ENCODE assay signal across 18 cellular contexts in the genomic region with DNA sequence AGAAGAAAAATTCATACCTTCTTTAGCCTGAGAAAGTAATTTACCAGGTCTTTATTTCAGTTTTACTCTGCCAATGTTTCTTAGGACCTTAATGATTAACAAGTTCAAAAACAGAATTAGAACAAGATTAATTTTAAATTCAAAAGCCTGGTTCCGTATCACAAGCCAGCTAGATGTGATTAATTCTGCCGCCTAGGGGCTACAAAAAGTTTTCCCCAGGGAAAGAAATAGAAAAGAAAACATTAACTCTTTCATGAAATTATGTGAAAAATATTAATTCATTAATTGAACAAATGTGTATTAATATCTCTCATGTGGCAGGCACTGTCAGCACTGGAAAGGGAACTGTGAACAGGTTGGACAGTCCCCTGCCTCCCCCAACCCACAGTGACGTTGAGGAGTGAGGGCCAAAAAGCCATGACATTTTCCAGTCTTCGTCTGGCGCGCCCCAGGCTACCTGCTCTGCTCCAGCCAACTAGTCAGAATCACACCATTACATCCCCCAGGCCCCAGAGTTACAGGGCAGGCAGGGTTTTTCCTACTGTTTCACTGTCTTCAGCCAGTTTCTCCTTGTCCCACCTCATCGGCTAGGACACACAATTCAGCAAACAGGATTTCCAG. TPM values are rescaled to one million over a fixed set of nuclear protein-coding genes. Genes with fewer than 3 reads are reported as not detected.
A peak's percentile ranks its signal among the peaks of the same experiment; 100 is the strongest.
DNase-seq lines count a peak whose midpoint lies in the region; ATAC-seq and TF ChIP-seq lines count a peak whose summit lies in the region.
"Had no signal": no experiment of that assay in that cellular context is flagged by ENCODE, and none has a peak within 500 bp of the region (broad histone marks: within the 10 kb centered on the region; RNA-seq: fewer than 3 reads in every experiment).

No MANE protein-coding gene starts in this region.

- H3K36me3 ChIP-seq in duodenal mucosa (ENCODE audit: control insufficient read depth in 1 of 2, insufficient read depth in 2 of 2, low read length in 2 of 2): no peaks in the 10 kb centered on the region
- H3K36me3 ChIP-seq in upper lobe of right lung: no peaks in the 10 kb centered on the region

- intact Hi-C loops in upper lobe of right lung (cut with DNase I): no loop called here

- H3K4me1 ChIP-seq in duodenal mucosa (ENCODE audit: control insufficient read depth in 1 of 2, insufficient read depth in 2 of 2, low read length in 2 of 2): peaks cover 6 to 7% of the 10 kb centered on the region in 2 donors
- H3K4me1 ChIP-seq in upper lobe of right lung: no peaks in the 10 kb centered on the region

- H3K27ac ChIP-seq in duodenal mucosa (ENCODE audit: low read depth, low read length): peak overlapping the region; percentile 13
- no peak overlapping the region for H3K27ac ChIP-seq in upper lobe of right lung
- H3K27ac ChIP-seq: KMS-11 had no signal

- H3K9me3 Mint-ChIP-seq in nephron: peaks cover 13% of the 10 kb centered on the region
- H3K9me3 Mint-ChIP-seq in progenitor cell of endocrine pancreas (ENCODE audit: low read depth): peaks cover 20% of the 10 kb centered on the region

- H3K4me3 ChIP-seq in duodenal mucosa (ENCODE audit: low read depth in 1 of 2, low read length in 2 of 2): no peak overlapping the region
- H3K4me3 ChIP-seq in upper lobe of right lung: no peak overlapping the region

- H3K27me3 ChIP-seq in duodenal mucosa (ENCODE audit: control insufficient read depth in 1 of 2, insufficient read depth in 2 of 2, low read length in 2 of 2) (no peaks in the 10 kb centered on the region), upper lobe of right lung (no peaks in the 10 kb centered on the region)

- H3K4me3 Mint-ChIP-seq in nephron (no peak overlapping the region), progenitor cell of endocrine pancreas (ENCODE audit: low read depth) (no peak overlapping the region)
- H3K4me3 Mint-ChIP-seq: CD4-positive, CD25-positive, alpha-beta regulatory T cell had no signal

- no peaks in the 10 kb centered on the region for H3K27me3 Mint-ChIP-seq in nephron (ENCODE audit: low read depth)
- no peaks in the 10 kb centered on the region for H3K27me3 Mint-ChIP-seq in progenitor cell of endocrine pancreas

- H3K27ac Mint-ChIP-seq in nephron (peak overlapping the region; percentile 48 to 88 (median 83)), progenitor cell of endocrine pancreas (no peak overlapping the region)
- H3K27ac Mint-ChIP-seq: CD4-positive, CD25-positive, alpha-beta regulatory T cell had no signal

- H3K4me1 Mint-ChIP-seq in nephron (no peaks in the 10 kb centered on the region), progenitor cell of endocrine pancreas (ENCODE audit: low read depth) (peaks cover 13% of the 10 kb centered on the region)
- H3K4me1 Mint-ChIP-seq: CD4-positive, CD25-positive, alpha-beta regulatory T cell had no signal

- ATAC-seq in GM19025 (IDR thresholded peaks at IDR 0.05; ENCODE audit: low read depth, unreplicated experiment) (peak; percentile 55), upper lobe of right lung (no peak), GM21515 (IDR thresholded peaks at IDR 0.05; ENCODE audit: unreplicated experiment) (no peak)
- ATAC-seq: Panc1 had no signal

- H3K36me3 Mint-ChIP-seq in nephron (ENCODE audit: low read depth) (peaks cover 3% of the 10 kb centered on the region), progenitor cell of endocrine pancreas (ENCODE audit: insufficient read depth) (peaks cover 12% of the 10 kb centered on the region)
- H3K36me3 Mint-ChIP-seq: CD4-positive, CD25-positive, alpha-beta regulatory T cell had no signal

- TF ChIP-seq CTCF in nephron (IDR thresholded peaks at IDR 0.05; ENCODE audit: unreplicated experiment in 3 of 3) (no peak), progenitor cell of endocrine pancreas (IDR thresholded peaks at IDR 0.05; ENCODE audit: unreplicated experiment) (no peak), upper lobe of right lung (IDR thresholded peaks at IDR 0.05) (no peak)

- DNase-seq in ELF-1 (ENCODE audit: low read depth, low spot score) (peak; percentile 59), progenitor cell of endocrine pancreas (ENCODE audit: low spot score, unreplicated experiment) (no peak), upper lobe of right lung (no peak), GDM1 (lab: John Stamatoyannopoulos, UW) (no peak)
- DNase-seq: CD4-positive, CD25-positive, alpha-beta regulatory T cell; DMS53; GOT3; NCI-H1092; NCI-H146; NCI-H510A treated with DMSO at 0.1 percent for 48 hours; NCI-H82 had no signal

- H3K9me3 ChIP-seq in duodenal mucosa (ENCODE audit: control insufficient read depth in 1 of 2, low read length in 2 of 2) (peaks cover 0 to 6% of the 10 kb centered on the region in 2 donors), upper lobe of right lung (no peaks in the 10 kb centered on the region)

- no peak overlapping the region for H3K9ac ChIP-seq in duodenal mucosa (ENCODE audit: low read depth in 1 of 2, low read length in 2 of 2)
- H3K9ac ChIP-seq: KMS-11 had no signal

RNA-seq across cellular contexts. Expression of a gene that starts 20.1 kb away (rescaled TPM):
- total RNA-seq in progenitor cell of endocrine pancreas (8.0 and 9.6 TPM in 2 replicates), upper lobe of right lung (63.7 TPM)
- total RNA-seq: CD4-positive, CD25-positive, alpha-beta regulatory T cell had no signal

RNA-seq across cellular contexts. Expression of a gene that starts 20.5 kb away (rescaled TPM):
- 8.9 TPM in 2 replicates for total RNA-seq in progenitor cell of endocrine pancreas
- 68.2 TPM for total RNA-seq in upper lobe of right lung
- total RNA-seq: CD4-positive, CD25-positive, alpha-beta regulatory T cell; M059J had no signal

RNA-seq across cellular contexts. Expression of a gene that starts 31.6 kb away (rescaled TPM):
- 1.9 and 2.9 TPM in 2 replicates for total RNA-seq in progenitor cell of endocrine pancreas
- 0.64 TPM for total RNA-seq in upper lobe of right lung
- total RNA-seq: CD4-positive, CD25-positive, alpha-beta regulatory T cell had no signal
